Comparison of ENCODE assay signal across 8 cellular contexts in the genomic region with DNA sequence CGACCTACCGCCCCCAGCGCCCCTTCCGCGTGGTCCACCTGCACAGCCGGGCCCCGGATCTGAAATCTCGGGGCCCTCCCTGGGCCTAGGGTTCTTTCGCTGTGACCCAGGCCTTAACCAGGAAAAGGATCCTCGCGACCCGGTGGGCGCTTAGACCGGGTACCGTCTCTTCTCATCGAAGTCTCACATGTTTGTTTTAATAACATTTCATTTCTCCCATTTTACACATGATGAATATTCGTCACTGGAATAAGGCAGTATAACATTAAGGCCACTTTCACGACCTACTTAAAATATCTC. TPM values are rescaled to one million over a fixed set of nuclear protein-coding genes. Genes with fewer than 3 reads are reported as not detected.
DNase-seq lines count a peak whose midpoint lies in the region; ATAC-seq, FAIRE-seq and TF ChIP-seq lines count a peak whose summit lies in the region.

No MANE protein-coding gene starts in this region.

- 6% methylated on average over 13 of the region's 18 CpGs for WGBS in esophagus muscularis mucosa

- DNase-seq in GM12864 (ENCODE audit: low read depth) (no peak), RWPE1 (ENCODE audit: low spot score) (no peak), esophagus muscularis mucosa (ENCODE audit: extremely low spot score) (no peak), D721Med (ENCODE audit: insufficient read length, low spot score) (no peak), sciatic nerve (ENCODE audit: low spot score) (no peak), cerebellum (ENCODE audit: low spot score) (no peak), NCI-H1417 (lab: John Stamatoyannopoulos, UW) (no peak)

- H3K9me3 ChIP-seq in esophagus muscularis mucosa = no peaks in the 10 kb centered on the region

- intact Hi-C loops in esophagus muscularis mucosa (cut with DNase I) (no loop called here), sciatic nerve (cut with DNase I) (no loop called here)

- peaks cover 17 to 40% (median 37%) of the 10 kb centered on the region in 4 donors for H3K36me3 ChIP-seq in esophagus muscularis mucosa
- peaks cover 22% of the 10 kb centered on the region for H3K36me3 ChIP-seq in rectal smooth muscle tissue (ENCODE audit: control insufficient read depth, insufficient read depth, low read length)

- no peak for ATAC-seq in sciatic nerve

- POLR2A ChIA-PET in RWPE1 (lab: Yijun Ruan, JAX; ENCODE audit: low non-redundant PET) = no interaction called here

- CTCF ChIA-PET in RWPE1 (lab: Yijun Ruan, JAX) = no interaction called here

- peak overlapping the region; percentile 19 for H3K9ac ChIP-seq in rectal smooth muscle tissue (ENCODE audit: low read length)

- peak overlapping the region; percentile 79 for H3K4me3 ChIP-seq in GM12864 (ENCODE audit: low read depth, low read length)
- H3K4me3 ChIP-seq in esophagus muscularis mucosa = peak overlapping the region; percentile 70 to 95 (median 82)
- peak overlapping the region; percentile 82 for H3K4me3 ChIP-seq in rectal smooth muscle tissue (ENCODE audit: low read length)

- no peaks in the 10 kb centered on the region for H3K27me3 ChIP-seq in esophagus muscularis mucosa
- H3K27me3 ChIP-seq in rectal smooth muscle tissue (ENCODE audit: control insufficient read depth, insufficient read depth, low read length) = no peaks in the 10 kb centered on the region

- TF ChIP-seq CTCF in GM12864 (IDR thresholded peaks at IDR 0.05; ENCODE audit: low read depth, low read length, missing control alignments) = no peak
- no peak for TF ChIP-seq CTCF in RWPE1 (conservative IDR thresholded peaks at IDR 0.05; ENCODE audit: low read depth)
- TF ChIP-seq CTCF in esophagus muscularis mucosa (IDR thresholded peaks at IDR 0.05) = no peak
- TF ChIP-seq CTCF in D721Med (IDR thresholded peaks at IDR 0.05; ENCODE audit: insufficient read depth, missing control alignments) = no peak

- peaks cover 41 to 52% (median 49%) of the 10 kb centered on the region in 4 donors for H3K4me1 ChIP-seq in esophagus muscularis mucosa
- H3K4me1 ChIP-seq in rectal smooth muscle tissue (ENCODE audit: control insufficient read depth, insufficient read depth, low read length) = peaks cover 12% of the 10 kb centered on the region

- TF ChIP-seq EP300 in esophagus muscularis mucosa (IDR thresholded peaks at IDR 0.05) = no peak

- FAIRE-seq in D721Med (lab: Jason Lieb, UNC) = no peak

- no peak for TF ChIP-seq POLR2A in esophagus muscularis mucosa (IDR thresholded peaks at IDR 0.05; ENCODE audit: low read depth)

- H3K27ac ChIP-seq in RWPE1 (peak overlapping the region; percentile 98), esophagus muscularis mucosa (replicated peaks in 1 of 4) (peak overlapping the region; percentile 79 to 100 (median 85)), rectal smooth muscle tissue (ENCODE audit: low read depth, low read length) (peak overlapping the region; percentile 63)

RNA-seq across cellular contexts. Expression of gene DALRD3, which starts 0.3 kb away (rescaled TPM):
- total RNA-seq in esophagus muscularis mucosa = 10 to 100 TPM; 12.4 to 31.5 (median 20.1) TPM
- 18.7 TPM for total RNA-seq in sciatic nerve
- 37.2 TPM for total RNA-seq in cerebellum

RNA-seq across cellular contexts. Expression of gene NDUFAF3, which starts 3.3 kb away (rescaled TPM):
- total RNA-seq in esophagus muscularis mucosa (100 to 1,000 TPM in 3 of 4 donors, 10 to 100 TPM in 1; 90.9 to 142 (median 116) TPM), sciatic nerve (75.1 TPM), cerebellum (26.8 TPM)

RNA-seq across cellular contexts. Expression of gene IMPDH2, which starts 10.5 kb away (rescaled TPM):
- total RNA-seq in esophagus muscularis mucosa (100 to 1,000 TPM in 3 of 4 donors, 10 to 100 TPM in 1; 71.0 to 174 (median 123) TPM), sciatic nerve (121 TPM), cerebellum (134 TPM)

RNA-seq across cellular contexts. Expression of gene WDR6, which starts 11.5 kb away (rescaled TPM):
- 100 to 1,000 TPM in 1 of 4 donors, 10 to 100 TPM in 3; 77.2 to 101 (median 89.0) TPM for total RNA-seq in esophagus muscularis mucosa
- total RNA-seq in sciatic nerve = 149 TPM
- total RNA-seq in cerebellum = 79.4 TPM

RNA-seq across cellular contexts. Expression of gene P4HTM, which starts 28.6 kb away (rescaled TPM):
- total RNA-seq in esophagus muscularis mucosa (10 to 100 TPM; 25.3 to 46.4 (median 35.2) TPM), sciatic nerve (40.1 TPM), cerebellum (44.4 TPM)
